In the genomic region with DNA sequence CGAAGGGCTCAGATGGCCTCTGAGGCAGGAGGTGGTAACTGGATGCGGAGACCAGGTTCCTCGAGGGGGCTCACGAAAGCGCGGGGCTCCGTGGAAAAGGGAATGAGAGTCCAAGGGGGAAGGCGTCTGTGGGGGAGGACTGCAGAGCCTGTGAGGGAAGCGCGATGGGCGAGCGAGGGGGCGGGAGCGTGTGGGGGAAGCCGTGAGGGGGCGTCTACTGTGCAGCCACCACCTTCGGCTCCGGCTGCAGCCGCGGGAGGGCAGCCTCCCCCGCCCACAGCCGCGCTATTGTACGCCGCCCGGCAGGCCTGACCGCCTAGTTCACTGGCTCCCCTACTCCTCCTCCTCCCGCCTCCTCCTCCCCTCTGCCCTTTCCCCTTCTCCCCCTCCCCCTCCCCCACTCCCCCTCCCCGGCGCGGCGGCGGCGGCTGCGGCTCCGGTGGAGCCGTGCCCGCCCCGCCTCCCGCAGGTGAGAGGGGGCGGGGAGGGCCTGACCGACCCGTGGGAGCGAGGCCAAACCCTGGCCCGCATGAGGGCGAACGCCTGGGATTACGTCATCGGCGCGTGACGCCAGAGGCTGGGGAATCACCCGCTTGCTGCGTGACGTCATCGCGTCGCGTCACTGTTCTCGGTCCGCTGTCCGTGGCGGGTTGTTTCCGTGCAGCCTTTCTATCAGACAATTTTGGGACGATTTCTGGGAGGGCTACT, we compare ENCODE assay signal across 8 cellular contexts. TPM values are rescaled to one million over a fixed set of nuclear protein-coding genes. Genes with fewer than 3 reads are reported as not detected.
A peak's percentile ranks its signal among the peaks of the same experiment; 100 is the strongest.
DNase-seq lines count a peak whose midpoint lies in the region; ATAC-seq and TF ChIP-seq lines count a peak whose summit lies in the region.

PAK1 (minus strand) TSS at position 294 of the 708 bp plus-strand sequence. CDS start 81,574 bp downstream, outside the sequence.

- peak within 1 kb of the TSS; percentile 76 for H3K4me3 Mint-ChIP-seq in HFFc6

- H3K9ac ChIP-seq in adipocyte (ENCODE audit: low read length), result peak within 1 kb of the TSS; percentile 27

- H3K36me3 Mint-ChIP-seq in HFFc6 (ENCODE audit: low read depth), result no peaks in the 10 kb centered on the region

- TF ChIP-seq EP300 in tibial nerve (IDR thresholded peaks at IDR 0.05), result peak in 1 of 2 donors; percentile 27

- H3K9me3 ChIP-seq in adipocyte (ENCODE audit: control insufficient read depth, low read length) (no peaks in the 10 kb centered on the region), heart left ventricle (no peaks in the 10 kb centered on the region), tibial nerve (no peaks in the 10 kb centered on the region)

- peaks cover 6% of the 10 kb centered on the region for H3K4me1 Mint-ChIP-seq in HFFc6 (ENCODE audit: low read depth)

- peak within 1 kb of the TSS; percentile 100 for H3K4me3 ChIP-seq in GM08714 (ENCODE audit: low read length)
- H3K4me3 ChIP-seq in adipocyte (ENCODE audit: low read length), result peak within 1 kb of the TSS; percentile 80
- H3K4me3 ChIP-seq in heart left ventricle, result peak within 1 kb of the TSS; percentile 36 to 80 (median 63)
- H3K4me3 ChIP-seq in tibial nerve, result peak within 1 kb of the TSS; percentile 57 to 90 (median 67)

- H3K27ac Mint-ChIP-seq in HFFc6, result no peak within 1 kb of the TSS

- intact Hi-C loops in heart left ventricle (cut with DNase I), result loop anchor here in 1 of 10 donors (10.0 kb wide), 1 partner anchor 59 kb away; no protein-coding TSS in a partner anchor

- ATAC-seq in heart left ventricle, result peak in 3 of 4 donors; percentile 85 to 88 (median 87)

- no peaks in the 10 kb centered on the region for H3K36me3 ChIP-seq in adipocyte (ENCODE audit: control insufficient read depth, insufficient read depth, low read length, severe bottlenecking)
- H3K36me3 ChIP-seq in heart left ventricle, result no peaks in the 10 kb centered on the region
- H3K36me3 ChIP-seq in tibial nerve, result no peaks in the 10 kb centered on the region

- peaks cover 37% of the 10 kb centered on the region for H3K27me3 Mint-ChIP-seq in HFFc6 (ENCODE audit: insufficient read depth)

- no peaks in the 10 kb centered on the region for H3K4me1 ChIP-seq in adipocyte (ENCODE audit: control insufficient read depth, insufficient read depth, low read length)
- peaks cover 0 to 17% (median 2%) of the 10 kb centered on the region in 12 donors for H3K4me1 ChIP-seq in heart left ventricle
- peaks cover 0 to 20% (median 0%) of the 10 kb centered on the region in 4 donors for H3K4me1 ChIP-seq in tibial nerve

- H3K27me3 ChIP-seq in adipocyte (replicated peaks; ENCODE audit: control insufficient read depth, insufficient read depth, low read length) (no peaks in the 10 kb centered on the region), heart left ventricle (peaks cover 0 to 13% (median 0%) of the 10 kb centered on the region in 9 donors), tibial nerve (no peaks in the 10 kb centered on the region)

- DNase-seq in HFFc6 (peak; percentile 10), NCI-H1092 (lab: John Stamatoyannopoulos, UW) (peak; percentile 88), SW 1271 (lab: John Stamatoyannopoulos, UW) (peak; percentile 67), adipocyte (ENCODE audit: low read depth) (peak; percentile 91), heart left ventricle (peak; percentile 73 to 87 (median 79)), pons (ENCODE audit: low spot score) (peak; percentile 75), tibial nerve (ENCODE audit: low spot score in 2 of 2) (peak; percentile 47 to 67)

- 1 to 2% (median 1%) methylated on average over 41 to 65 of the region's 65 CpGs for WGBS in heart left ventricle, 4 donors
- 0% methylated on average over 6 to 39 of the region's 65 CpGs for WGBS in tibial nerve, 2 donors

- peak within 1 kb of the TSS in 5 of 12 donors; percentile 24 to 52 (median 33) for H3K27ac ChIP-seq in heart left ventricle
- H3K27ac ChIP-seq in tibial nerve, result peak within 1 kb of the TSS; percentile 28 to 78 (median 68)

- H3K9me3 Mint-ChIP-seq in HFFc6, result no peaks in the 10 kb centered on the region

- TF ChIP-seq POLR2A in heart left ventricle (IDR thresholded peaks at IDR 0.05) (no peak), tibial nerve (IDR thresholded peaks at IDR 0.05) (no peak)

- TF ChIP-seq CTCF in HFFc6 (IDR thresholded peaks at IDR 0.05) (peak; percentile 31; the same call in 1 of the 2 replicates), heart left ventricle (IDR thresholded peaks at IDR 0.05) (peak in 6 of 12 donors; percentile 7 to 44 (median 24)), tibial nerve (IDR thresholded peaks at IDR 0.05) (peak in 1 of 5 experiments; percentile 2)

RNA-seq across cellular contexts. Expression of gene PAK1, which starts in this region (rescaled TPM):
- 10 to 100 TPM; 41.7 to 52.2 (median 48.8) TPM for total RNA-seq in HFFc6 (2021; fragmentation: NEBNext Ultra II Directional; extraction: Animal tissue kit (Norgen Biotek cat#: 25700))
- total RNA-seq in heart left ventricle (10 to 100 TPM in 5 of 9 donors, 1 to 10 TPM in 4; 2.9 to 25.4 (median 11.9) TPM), tibial nerve (10 to 100 TPM; 13.9 to 28.5 (median 25.4) TPM)
- polyA plus RNA-seq in heart left ventricle, result 1 to 10 TPM; 2.1 to 2.5 TPM

Comparison
In these comparisons a context has a peak if more than half of its experiments do, and no peak if none do; other contexts are left out.
1. DNase-seq: peak in every context shown above with its lines; median percentile 91 in adipocyte; 88 in NCI-H1092; 79 in heart left ventricle; 75 in pons; 67 in SW 1271; 57 in tibial nerve; 10 in HFFc6.